8 cellular contexts compared by ENCODE assay signal in the genomic region with DNA sequence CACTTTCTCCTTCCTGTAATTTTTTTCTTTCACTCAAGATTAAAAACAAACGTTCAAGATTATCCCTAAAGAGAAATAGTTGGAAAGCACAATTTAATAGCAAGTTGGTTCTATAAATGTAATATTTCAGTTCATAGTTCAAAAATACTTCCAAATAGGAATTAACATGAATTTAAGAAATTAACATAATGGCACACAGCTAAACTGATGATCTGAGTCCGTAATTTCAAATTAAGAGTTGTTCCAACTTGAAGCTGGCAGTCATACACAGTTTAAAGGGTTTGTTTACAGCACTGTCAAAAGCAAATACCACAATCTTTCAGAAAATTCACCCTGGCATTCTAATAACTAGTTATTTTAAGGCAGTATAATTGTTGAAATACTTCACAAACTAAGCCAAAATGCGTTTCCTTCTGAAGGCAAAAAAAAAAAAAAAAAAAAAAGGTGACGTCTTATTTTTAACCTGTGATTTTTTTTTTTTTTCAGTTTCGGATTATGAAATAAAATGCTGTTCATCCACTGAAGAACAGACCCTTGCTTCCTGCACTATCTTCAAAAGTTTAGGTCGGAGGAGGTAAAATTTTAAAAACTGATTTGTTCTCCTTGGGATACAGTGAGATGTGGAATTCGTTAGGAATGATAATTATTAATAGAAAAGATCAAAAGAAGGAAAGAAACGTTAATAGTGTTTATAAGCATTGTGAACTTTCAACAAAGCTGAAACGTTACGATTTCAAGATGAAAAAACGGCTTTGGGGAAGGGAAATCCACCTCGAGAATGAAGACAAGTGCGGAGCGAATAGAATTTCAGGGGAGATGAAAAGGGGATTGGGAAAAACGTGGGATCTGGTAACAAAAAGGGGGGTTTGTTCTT. TPM values are rescaled to one million over a fixed set of nuclear protein-coding genes. Genes with fewer than 3 reads are reported as not detected.
DNase-seq lines count a peak whose midpoint lies in the region; ATAC-seq and TF ChIP-seq lines count a peak whose summit lies in the region.

No MANE protein-coding gene starts in this region.

- TF ChIP-seq CTCF in DOHH2 (IDR thresholded peaks at IDR 0.05; ENCODE audit: low read depth, low read length, poor library complexity, severe bottlenecking), result no peak
- TF ChIP-seq CTCF in dorsolateral prefrontal cortex (IDR thresholded peaks at IDR 0.05 in 54 of 56, conservative IDR thresholded peaks at IDR 0.05 in 2 of 56; ENCODE audit: low read depth in 1 of 56, partially characterized antibody in 56 of 56), result no peak

- peak overlapping the region; percentile 89 to 100 (median 97) for H3K4me3 Mint-ChIP-seq in naive B cell

- peaks cover 14% of the 10 kb centered on the region for H3K4me1 ChIP-seq in DOHH2 (ENCODE audit: control insufficient read depth, low read length)

- intact Hi-C loops in dorsolateral prefrontal cortex (cut with DNase I), result loop anchor here (2.0 to 10.0 kb wide), 6 partner anchors 52 to 1178 kb away; a partner anchor contains a TSS

- peak; percentile 40 for DNase-seq in NCI-H69 (lab: John Stamatoyannopoulos, UW)
- no peak for DNase-seq in dorsolateral prefrontal cortex
- DNase-seq in naive B cell, result peak; percentile 43
- no peak for DNase-seq in ureter (ENCODE audit: low spot score)
- DNase-seq in NCI-H1048 (lab: John Stamatoyannopoulos, UW), result no peak
- no peak for DNase-seq in cerebellar nuclear complex (lab: John Stamatoyannopoulos, UW)

- H3K9me2 ChIP-seq in DOHH2 (replicated peaks; ENCODE audit: control insufficient read depth, low read length), result no peaks in the 10 kb centered on the region

- peaks cover 0 to 4% (median 0%) of the 10 kb centered on the region in 7 donors for H3K9me3 Mint-ChIP-seq in naive B cell

- peaks cover 5% of the 10 kb centered on the region; the same call in 1 of the 2 replicates for H3F3A ChIP-seq in DOHH2 (ENCODE audit: control insufficient read depth, insufficient read depth)

- H3K79me2 ChIP-seq in DOHH2 (ENCODE audit: control insufficient read depth, low read length), result peaks cover 53% of the 10 kb centered on the region

- H3K27me3 Mint-ChIP-seq in naive B cell, result no peaks in the 10 kb centered on the region

- peak overlapping the region; percentile 96 for H3K4me3 ChIP-seq in DOHH2 (ENCODE audit: low read length)
- peak overlapping the region; percentile 54 to 96 (median 85) for H3K4me3 ChIP-seq in dorsolateral prefrontal cortex

- H3K27ac Mint-ChIP-seq in naive B cell, result peak overlapping the region; percentile 93 to 98 (median 96)

- 0 out of 2 replicates have a peak, but pooled peaks cover 3% of the 10 kb centered on the region for H4K20me1 ChIP-seq in DOHH2 (ENCODE audit: control insufficient read depth, insufficient read depth, low read depth, low read length)

- H3K36me3 Mint-ChIP-seq in naive B cell, result peaks cover 4 to 7% of the 10 kb centered on the region in 2 donors

- peak overlapping the region; percentile 89 for H3K4me2 ChIP-seq in DOHH2 (ENCODE audit: low read length)

- peaks cover 22 to 47% (median 40%) of the 10 kb centered on the region in 3 donors for H3K4me1 Mint-ChIP-seq in naive B cell

- H3K27me3 ChIP-seq in DOHH2 (ENCODE audit: control insufficient read depth, low read length), result no peaks in the 10 kb centered on the region
- no peaks in the 10 kb centered on the region for H3K27me3 ChIP-seq in dorsolateral prefrontal cortex

- no peaks in the 10 kb centered on the region for H3K9me3 ChIP-seq in DOHH2 (ENCODE audit: control insufficient read depth, insufficient read depth, low read length)

- H3K36me3 ChIP-seq in DOHH2 (ENCODE audit: control insufficient read depth, low read length), result no peaks in the 10 kb centered on the region

- ATAC-seq in naive B cell (ENCODE audit: low read depth in 2 of 2) (no peak), HG03520 (IDR thresholded peaks at IDR 0.05; ENCODE audit: unreplicated experiment) (no peak)

- H3K27ac ChIP-seq in DOHH2 (ENCODE audit: low read depth, low read length) (peak overlapping the region; percentile 44), dorsolateral prefrontal cortex (peak overlapping the region; percentile 75 to 100 (median 98))

RNA-seq across cellular contexts. Expression of a gene that starts 0.9 kb away (rescaled TPM):
- total RNA-seq in dorsolateral prefrontal cortex (100 to 1,000 TPM; 155 to 373 (median 228) TPM), ureter (255 TPM)
- polyA plus RNA-seq in naive B cell (ENCODE audit: low read depth in 6 of 6), result 10 to 100 TPM in 1 of 6 donors, 1 to 10 TPM in 5; 3.2 to 19.8 (median 8.2) TPM

Comparison
In these comparisons a context has a peak if more than half of its experiments do, and no peak if none do; other contexts are left out.
1. DNase-seq: peak in NCI-H69 (single experiment) and naive B cell (single experiment); none in dorsolateral prefrontal cortex (0 of 10), ureter (single experiment), NCI-H1048 (single experiment) and cerebellar nuclear complex (0 of 2).